Comparison of ENCODE assay signal across 8 cellular contexts in the genomic region with DNA sequence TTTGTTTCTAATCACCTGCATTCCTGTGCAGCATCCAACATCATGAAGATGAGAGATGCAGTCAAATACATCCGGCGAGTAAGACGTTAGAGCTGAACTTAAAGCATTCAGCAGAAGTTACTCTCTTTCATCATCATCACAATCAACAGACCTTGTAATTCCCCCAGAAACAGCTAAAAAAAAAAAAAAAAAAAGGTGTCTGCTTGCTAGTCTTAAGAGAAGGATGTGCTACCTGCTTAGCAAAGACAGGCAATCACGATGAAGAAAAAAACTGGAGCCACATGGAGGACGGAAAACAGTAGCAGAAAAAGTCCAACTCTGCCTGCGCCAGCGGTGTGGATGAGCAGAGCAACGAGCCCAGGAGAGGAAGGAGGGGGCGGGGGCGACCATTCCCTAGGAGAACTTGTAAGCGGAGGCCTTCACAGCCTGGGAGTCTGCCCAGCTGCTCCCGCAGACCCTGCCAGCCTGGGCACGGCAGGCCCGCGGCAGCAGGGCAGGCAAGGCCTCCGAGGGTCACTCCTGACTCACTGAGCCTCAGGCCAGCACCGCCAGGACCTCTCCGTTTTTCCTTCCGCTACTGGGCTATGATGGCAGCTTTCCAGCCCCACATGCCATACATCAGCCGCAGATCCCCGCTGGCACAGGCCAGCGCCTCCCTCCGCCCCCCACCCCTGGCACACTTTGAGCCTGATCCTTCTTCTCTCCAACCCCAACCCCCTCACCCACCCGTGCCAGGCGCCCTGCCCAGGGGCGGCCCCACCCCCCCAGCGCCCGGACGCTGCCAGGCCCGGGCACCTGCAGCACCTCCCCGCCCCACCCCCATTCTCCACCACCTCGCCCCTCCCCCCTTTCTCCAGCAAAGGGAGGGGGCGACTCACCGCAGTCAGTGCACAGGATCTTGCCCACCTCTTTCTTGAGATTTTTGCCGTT. TPM values are rescaled to one million over a fixed set of nuclear protein-coding genes. Genes with fewer than 3 reads are reported as not detected.
DNase-seq lines count a peak whose midpoint lies in the region; ATAC-seq and TF ChIP-seq lines count a peak whose summit lies in the region.

No MANE protein-coding gene starts in this region.

- H3K27ac ChIP-seq in liver (ENCODE audit: low read depth in 1 of 2, low read length in 2 of 2) (no peak overlapping the region), substantia nigra (ENCODE audit: low read depth, low read length, poor library complexity, severe bottlenecking) (peak overlapping the region; percentile 77)

- 19% methylated on average over 35 of the region's 35 CpGs for WGBS in liver

- H3K9ac ChIP-seq in liver (ENCODE audit: low read depth in 1 of 2, low read length in 2 of 2), result no peak overlapping the region

- POLR2A ChIA-PET in AG04449 (lab: Yijun Ruan, JAX), result interaction anchor here (0.6 kb wide), 1 partner anchor 15 kb away, joined by 3 read pairs; no protein-coding TSS in a partner anchor

- ATAC-seq in GM18868 (IDR thresholded peaks at IDR 0.05; ENCODE audit: unreplicated experiment) (no peak), GM21515 (IDR thresholded peaks at IDR 0.05; ENCODE audit: unreplicated experiment) (no peak)

- DNase-seq in AG04449 (ENCODE audit: low read depth, low spot score) (no peak), RPMI7951 (ENCODE audit: low read depth) (peak; percentile 95), ecto neural progenitor cell (ENCODE audit: low spot score) (peak; percentile 64), substantia nigra (lab: John Stamatoyannopoulos, UW) (peak; percentile 24 to 94 (median 56))

- CTCF ChIA-PET in AG04449 (lab: Yijun Ruan, JAX), result interaction anchor here (0.7 to 1.6 kb wide), 9 partner anchors 13 to 254 kb away, joined by 3 to 6 read pairs (median 3); no protein-coding TSS in a partner anchor

- H3K36me3 ChIP-seq in liver (ENCODE audit: control insufficient read depth in 4 of 4, insufficient read depth in 3 of 4, low read depth in 1 of 4, low read length in 3 of 4), result no peaks in the 10 kb centered on the region

- peak overlapping the region; percentile 63 for H3K4me3 ChIP-seq in AG04449 (ENCODE audit: low read depth, low read length)
- H3K4me3 ChIP-seq in GM12875 (ENCODE audit: low read depth, low read length), result peak overlapping the region; percentile 73
- H3K4me3 ChIP-seq in liver (ENCODE audit: low read depth in 1 of 3, low read length in 3 of 3), result peak overlapping the region; percentile 21 to 63 (median 33)

- no peak for TF ChIP-seq CTCF in AG04449 (IDR thresholded peaks at IDR 0.05; ENCODE audit: insufficient read depth, low read length, missing control alignments)
- no peak for TF ChIP-seq CTCF in GM12875 (IDR thresholded peaks at IDR 0.05; ENCODE audit: borderline replicate concordance, insufficient read depth, low read depth, low read length)
- TF ChIP-seq CTCF in liver (IDR thresholded peaks at IDR 0.05; ENCODE audit: low read depth, low read length, missing input control), result no peak

- no peaks in the 10 kb centered on the region for H3K9me3 ChIP-seq in liver (ENCODE audit: control insufficient read depth in 4 of 4, low read length in 3 of 4)

- peaks cover 10 to 23% (median 18%) of the 10 kb centered on the region in 4 donors for H3K4me1 ChIP-seq in liver (ENCODE audit: control insufficient read depth in 4 of 4, insufficient read depth in 4 of 4, low read length in 3 of 4)

- peaks cover 0 to 18% (median 0%) of the 10 kb centered on the region in 4 donors for H3K27me3 ChIP-seq in liver (ENCODE audit: control insufficient read depth in 4 of 4, insufficient read depth in 4 of 4, low read length in 3 of 4)

- TF ChIP-seq RAD21 in liver (IDR thresholded peaks at IDR 0.05), result no peak

TF ChIP-seq in liver, 16 proteins besides CTCF, POLR2A, EP300 and RAD21:
- TF ChIP-seq GABPA (IDR thresholded peaks at IDR 0.05 in 1 of 2, conservative IDR thresholded peaks at IDR 0.05 in 1 of 2) (no peak), RXRA (IDR thresholded peaks at IDR 0.05) (no peak), HNF4A (conservative IDR thresholded peaks at IDR 0.05) (no peak), JUND (IDR thresholded peaks at IDR 0.05) (no peak), TAF1 (conservative IDR thresholded peaks at IDR 0.05) (no peak), EGR1 (IDR thresholded peaks at IDR 0.05; ENCODE audit: low read depth in 2 of 2) (no peak), HNF4G (IDR thresholded peaks at IDR 0.05) (no peak), FOXA2 (IDR thresholded peaks at IDR 0.05) (no peak), SP1 (IDR thresholded peaks at IDR 0.05) (no peak), FOXA1 (IDR thresholded peaks at IDR 0.05) (no peak), NR2F2 (IDR thresholded peaks at IDR 0.05) (no peak), ATF3 (IDR thresholded peaks at IDR 0.05) (no peak), YY1 (IDR thresholded peaks at IDR 0.05) (no peak)
- TF ChIP-seq, protein P1, sequence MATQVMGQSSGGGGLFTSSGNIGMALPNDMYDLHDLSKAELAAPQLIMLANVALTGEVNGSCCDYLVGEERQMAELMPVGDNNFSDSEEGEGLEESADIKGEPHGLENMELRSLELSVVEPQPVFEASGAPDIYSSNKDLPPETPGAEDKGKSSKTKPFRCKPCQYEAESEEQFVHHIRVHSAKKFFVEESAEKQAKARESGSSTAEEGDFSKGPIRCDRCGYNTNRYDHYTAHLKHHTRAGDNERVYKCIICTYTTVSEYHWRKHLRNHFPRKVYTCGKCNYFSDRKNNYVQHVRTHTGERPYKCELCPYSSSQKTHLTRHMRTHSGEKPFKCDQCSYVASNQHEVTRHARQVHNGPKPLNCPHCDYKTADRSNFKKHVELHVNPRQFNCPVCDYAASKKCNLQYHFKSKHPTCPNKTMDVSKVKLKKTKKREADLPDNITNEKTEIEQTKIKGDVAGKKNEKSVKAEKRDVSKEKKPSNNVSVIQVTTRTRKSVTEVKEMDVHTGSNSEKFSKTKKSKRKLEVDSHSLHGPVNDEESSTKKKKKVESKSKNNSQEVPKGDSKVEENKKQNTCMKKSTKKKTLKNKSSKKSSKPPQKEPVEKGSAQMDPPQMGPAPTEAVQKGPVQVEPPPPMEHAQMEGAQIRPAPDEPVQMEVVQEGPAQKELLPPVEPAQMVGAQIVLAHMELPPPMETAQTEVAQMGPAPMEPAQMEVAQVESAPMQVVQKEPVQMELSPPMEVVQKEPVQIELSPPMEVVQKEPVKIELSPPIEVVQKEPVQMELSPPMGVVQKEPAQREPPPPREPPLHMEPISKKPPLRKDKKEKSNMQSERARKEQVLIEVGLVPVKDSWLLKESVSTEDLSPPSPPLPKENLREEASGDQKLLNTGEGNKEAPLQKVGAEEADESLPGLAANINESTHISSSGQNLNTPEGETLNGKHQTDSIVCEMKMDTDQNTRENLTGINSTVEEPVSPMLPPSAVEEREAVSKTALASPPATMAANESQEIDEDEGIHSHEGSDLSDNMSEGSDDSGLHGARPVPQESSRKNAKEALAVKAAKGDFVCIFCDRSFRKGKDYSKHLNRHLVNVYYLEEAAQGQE (IDR thresholded peaks at IDR 0.05), result no peak
- TF ChIP-seq, protein P2, sequence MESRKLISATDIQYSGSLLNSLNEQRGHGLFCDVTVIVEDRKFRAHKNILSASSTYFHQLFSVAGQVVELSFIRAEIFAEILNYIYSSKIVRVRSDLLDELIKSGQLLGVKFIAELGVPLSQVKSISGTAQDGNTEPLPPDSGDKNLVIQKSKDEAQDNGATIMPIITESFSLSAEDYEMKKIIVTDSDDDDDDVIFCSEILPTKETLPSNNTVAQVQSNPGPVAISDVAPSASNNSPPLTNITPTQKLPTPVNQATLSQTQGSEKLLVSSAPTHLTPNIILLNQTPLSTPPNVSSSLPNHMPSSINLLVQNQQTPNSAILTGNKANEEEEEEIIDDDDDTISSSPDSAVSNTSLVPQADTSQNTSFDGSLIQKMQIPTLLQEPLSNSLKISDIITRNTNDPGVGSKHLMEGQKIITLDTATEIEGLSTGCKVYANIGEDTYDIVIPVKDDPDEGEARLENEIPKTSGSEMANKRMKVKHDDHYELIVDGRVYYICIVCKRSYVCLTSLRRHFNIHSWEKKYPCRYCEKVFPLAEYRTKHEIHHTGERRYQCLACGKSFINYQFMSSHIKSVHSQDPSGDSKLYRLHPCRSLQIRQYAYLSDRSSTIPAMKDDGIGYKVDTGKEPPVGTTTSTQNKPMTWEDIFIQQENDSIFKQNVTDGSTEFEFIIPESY (IDR thresholded peaks at IDR 0.05), result no peak
- TF ChIP-seq, protein P3, sequence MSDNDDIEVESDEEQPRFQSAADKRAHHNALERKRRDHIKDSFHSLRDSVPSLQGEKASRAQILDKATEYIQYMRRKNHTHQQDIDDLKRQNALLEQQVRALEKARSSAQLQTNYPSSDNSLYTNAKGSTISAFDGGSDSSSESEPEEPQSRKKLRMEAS (IDR thresholded peaks at IDR 0.05), result no peak

RNA-seq across cellular contexts. Expression of gene NRG2, which starts 1.3 kb away (rescaled TPM):
- 1.7 and 1.9 TPM in 2 replicates for total RNA-seq in RPMI7951 (2014; rRNA removed; shearing (Covaris generic))
- total RNA-seq in liver, result under 1 TPM in 1 of 2 donors, not detected in 1; 0.08 TPM
- polyA plus RNA-seq in liver, result under 1 TPM in 1 of 2 donors, not detected in 1; 0.07 TPM
